In genomic region chr12:11718768-11719253, GRCh38 we compare ENCODE assay signal across 8 cellular contexts.
A peak's percentile ranks its signal among the peaks of the same experiment; 100 is the strongest.
DNase-seq lines count a peak whose midpoint lies in the region; ATAC-seq and TF ChIP-seq lines count a peak whose summit lies in the region.

No MANE protein-coding gene starts in this region.

- DNase-seq in activated CD4-positive, alpha-beta T cell treated with anti-CD3 and anti-CD28 coated beads, Interleukin-2, amount 10 ng/mL, durations not matched to agents 24 days and 14 days = no peak
- DNase-seq in activated CD4-positive, alpha-beta T cell treated with anti-CD3 and anti-CD28 coated beads, Interleukin-2, amount 10 ng/mL, durations not matched to agents 7 days and 5 days = no peak
- DNase-seq in astrocyte of the hippocampus (ENCODE audit: low read depth, low spot score) (peak; percentile 83), left ventricle myocardium superior (peak; percentile 29), suprapubic skin (ENCODE audit: low spot score in 2 of 2) (no peak), DMS114 treated with DMSO at 0.1 percent for 48 hours (lab: John Stamatoyannopoulos, UW; ENCODE audit: unreplicated experiment) (no peak), COLO829 (ENCODE audit: low spot score) (no peak)

- H3K4me3 ChIP-seq in suprapubic skin = no peak overlapping the region

- POLR2A ChIA-PET in activated CD4-positive, alpha-beta T cell treated with anti-CD3 and anti-CD28 coated beads, Interleukin-2, amount 10 ng/mL, durations not matched to agents 7 days and 5 days (lab: Charles Lee) = no interaction called here

- H3K27ac ChIP-seq in suprapubic skin = peak overlapping the region; percentile 43

- WGBS in suprapubic skin = 84% methylated on average over 6 of the region's 6 CpGs

- TF ChIP-seq POLR2A in suprapubic skin (IDR thresholded peaks at IDR 0.05) = no peak

- peak; percentile 83 for ATAC-seq in left ventricle myocardium superior
- ATAC-seq in HG02870 (IDR thresholded peaks at IDR 0.05; ENCODE audit: unreplicated experiment) = no peak

- TF ChIP-seq CTCF in suprapubic skin (IDR thresholded peaks at IDR 0.05) = no peak

- H3K27me3 Mint-ChIP-seq in activated CD4-positive, alpha-beta T cell treated with anti-CD3 and anti-CD28 coated beads, Interleukin-2, amount 10 ng/mL, durations not matched to agents 24 days and 14 days = no peaks in the 10 kb centered on the region
- H3K27me3 Mint-ChIP-seq in activated CD4-positive, alpha-beta T cell treated with anti-CD3 and anti-CD28 coated beads, Interleukin-2, amount 10 ng/mL, durations not matched to agents 7 days and 5 days = no peaks in the 10 kb centered on the region

- no peaks in the 10 kb centered on the region for H3K9me3 ChIP-seq in suprapubic skin

- CTCF ChIA-PET in activated CD4-positive, alpha-beta T cell treated with anti-CD3 and anti-CD28 coated beads, Interleukin-2, amount 10 ng/mL, durations not matched to agents 7 days and 5 days (lab: Charles Lee) = interaction anchor here (1.5 kb wide), 1 partner anchor 9 kb away, joined by 4 read pairs; no protein-coding TSS in a partner anchor

- H3K9me3 Mint-ChIP-seq in activated CD4-positive, alpha-beta T cell treated with anti-CD3 and anti-CD28 coated beads, Interleukin-2, amount 10 ng/mL, durations not matched to agents 24 days and 14 days = peaks cover 4% of the 10 kb centered on the region
- no peaks in the 10 kb centered on the region for H3K9me3 Mint-ChIP-seq in activated CD4-positive, alpha-beta T cell treated with anti-CD3 and anti-CD28 coated beads, Interleukin-2, amount 10 ng/mL, durations not matched to agents 7 days and 5 days

- H3K4me1 ChIP-seq in suprapubic skin = peaks cover 36% of the 10 kb centered on the region

- peaks cover 67% of the 10 kb centered on the region for H3K36me3 Mint-ChIP-seq in activated CD4-positive, alpha-beta T cell treated with anti-CD3 and anti-CD28 coated beads, Interleukin-2, amount 10 ng/mL, durations not matched to agents 24 days and 14 days (ENCODE audit: low read depth)
- peaks cover 31% of the 10 kb centered on the region for H3K36me3 Mint-ChIP-seq in activated CD4-positive, alpha-beta T cell treated with anti-CD3 and anti-CD28 coated beads, Interleukin-2, amount 10 ng/mL, durations not matched to agents 7 days and 5 days (ENCODE audit: low read depth)

- H3K27me3 ChIP-seq in suprapubic skin = no peaks in the 10 kb centered on the region

- no peak overlapping the region for H3K4me3 Mint-ChIP-seq in activated CD4-positive, alpha-beta T cell treated with anti-CD3 and anti-CD28 coated beads, Interleukin-2, amount 10 ng/mL, durations not matched to agents 24 days and 14 days
- no peak overlapping the region for H3K4me3 Mint-ChIP-seq in activated CD4-positive, alpha-beta T cell treated with anti-CD3 and anti-CD28 coated beads, Interleukin-2, amount 10 ng/mL, durations not matched to agents 7 days and 5 days

- H3K36me3 ChIP-seq in suprapubic skin = no peaks in the 10 kb centered on the region

- H3K4me1 Mint-ChIP-seq in activated CD4-positive, alpha-beta T cell treated with anti-CD3 and anti-CD28 coated beads, Interleukin-2, amount 10 ng/mL, durations not matched to agents 24 days and 14 days = peaks cover 52% of the 10 kb centered on the region
- peaks cover 20% of the 10 kb centered on the region for H3K4me1 Mint-ChIP-seq in activated CD4-positive, alpha-beta T cell treated with anti-CD3 and anti-CD28 coated beads, Interleukin-2, amount 10 ng/mL, durations not matched to agents 7 days and 5 days

- H3K27ac Mint-ChIP-seq in activated CD4-positive, alpha-beta T cell treated with anti-CD3 and anti-CD28 coated beads, Interleukin-2, amount 10 ng/mL, durations not matched to agents 24 days and 14 days = peak overlapping the region; percentile 31
- H3K27ac Mint-ChIP-seq in activated CD4-positive, alpha-beta T cell treated with anti-CD3 and anti-CD28 coated beads, Interleukin-2, amount 10 ng/mL, durations not matched to agents 7 days and 5 days = no peak overlapping the region

- intact Hi-C loops in activated CD4-positive, alpha-beta T cell treated with anti-CD3 and anti-CD28 coated beads, Interleukin-2, amount 10 ng/mL, durations not matched to agents 24 days and 14 days (cut with micrococcal nuclease) = no loop called here
- intact Hi-C loops in left ventricle myocardium superior (cut with micrococcal nuclease) = no loop called here

- TF ChIP-seq EP300 in suprapubic skin (IDR thresholded peaks at IDR 0.05) = no peak

Comparison
In these comparisons a context has a peak if more than half of its experiments do, and no peak if none do; other contexts are left out.
1. DNase-seq: peak in astrocyte of the hippocampus (single experiment) and left ventricle myocardium superior (single experiment); none in activated CD4-positive, alpha-beta T cell treated with anti-CD3 and anti-CD28 coated beads, Interleukin-2, amount 10 ng/mL, durations not matched to agents 24 days and 14 days (single experiment), activated CD4-positive, alpha-beta T cell treated with anti-CD3 and anti-CD28 coated beads, Interleukin-2, amount 10 ng/mL, durations not matched to agents 7 days and 5 days (single experiment), suprapubic skin (0 of 2), DMS114 treated with DMSO at 0.1 percent for 48 hours (single experiment) and COLO829 (single experiment).